ENCODE assay signal across 1 cellular context in the genomic region with DNA sequence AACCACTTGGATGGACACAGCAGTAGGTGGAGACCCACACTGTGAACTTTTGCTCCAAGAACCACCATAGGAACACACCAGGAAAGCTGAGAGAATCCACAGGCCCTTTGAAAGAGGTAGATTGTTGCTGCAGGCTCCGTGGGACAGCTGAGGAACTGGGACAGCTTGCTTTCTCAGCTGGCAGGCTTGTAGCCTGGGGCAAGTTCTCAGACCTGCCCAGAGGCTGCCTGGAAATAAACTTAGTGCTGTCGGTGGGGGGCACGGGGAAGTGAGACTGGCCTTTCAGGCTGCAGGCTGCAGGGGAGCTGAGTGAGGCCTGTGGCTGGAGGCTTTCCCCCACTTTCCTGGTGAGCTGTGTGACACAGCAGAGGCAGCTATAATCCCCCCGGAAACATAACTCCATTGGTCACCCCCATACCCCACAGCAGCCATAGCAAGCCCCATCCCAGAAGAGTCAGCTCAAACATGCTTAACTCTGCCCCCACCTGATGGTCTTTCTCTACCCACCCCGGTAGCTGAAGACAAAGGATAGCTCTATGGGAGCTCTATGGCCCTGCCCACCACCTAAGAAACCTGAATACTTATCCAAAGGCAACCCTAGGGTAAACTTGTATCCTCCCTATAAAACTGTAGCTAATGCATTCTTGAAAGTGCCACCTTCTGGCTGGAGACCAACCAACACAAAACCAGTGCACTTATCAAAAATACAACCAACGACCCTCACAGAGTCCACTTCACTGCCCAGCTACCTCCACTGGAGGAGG.
TF ChIP-seq lines count a peak whose summit lies in the region.

No MANE protein-coding gene starts in this region.

TF ChIP-seq in HepG2, 621 proteins besides CTCF, POLR2A, EP300 and RAD21:
- TF ChIP-seq ZNF225 (CRISPR knock-in tag; IDR thresholded peaks at IDR 0.05), result no peak
- TF ChIP-seq, protein P1, sequence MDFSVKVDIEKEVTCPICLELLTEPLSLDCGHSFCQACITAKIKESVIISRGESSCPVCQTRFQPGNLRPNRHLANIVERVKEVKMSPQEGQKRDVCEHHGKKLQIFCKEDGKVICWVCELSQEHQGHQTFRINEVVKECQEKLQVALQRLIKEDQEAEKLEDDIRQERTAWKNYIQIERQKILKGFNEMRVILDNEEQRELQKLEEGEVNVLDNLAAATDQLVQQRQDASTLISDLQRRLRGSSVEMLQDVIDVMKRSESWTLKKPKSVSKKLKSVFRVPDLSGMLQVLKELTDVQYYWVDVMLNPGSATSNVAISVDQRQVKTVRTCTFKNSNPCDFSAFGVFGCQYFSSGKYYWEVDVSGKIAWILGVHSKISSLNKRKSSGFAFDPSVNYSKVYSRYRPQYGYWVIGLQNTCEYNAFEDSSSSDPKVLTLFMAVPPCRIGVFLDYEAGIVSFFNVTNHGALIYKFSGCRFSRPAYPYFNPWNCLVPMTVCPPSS (IDR thresholded peaks at IDR 0.05), result no peak
